Comparison of ENCODE assay signal across 13 cellular contexts in genomic region chr15:66233487-66234415, GRCh38. TPM values are rescaled to one million over a fixed set of nuclear protein-coding genes. Genes with fewer than 3 reads are reported as not detected.
A peak's percentile ranks its signal among the peaks of the same experiment; 100 is the strongest.
DNase-seq lines count a peak whose midpoint lies in the region; ATAC-seq, FAIRE-seq and TF ChIP-seq lines count a peak whose summit lies in the region.
"Had no signal": no experiment of that assay in that cellular context is flagged by ENCODE, and none has a peak within 500 bp of the region (broad histone marks: within the 10 kb centered on the region; RNA-seq: fewer than 3 reads in every experiment).

No MANE protein-coding gene starts in this region.

- H3K27me3 Mint-ChIP-seq in chondrocyte (ENCODE audit: low read depth): peaks cover 48% of the 10 kb centered on the region

- no peaks in the 10 kb centered on the region for H3K9me2 ChIP-seq in hepatocyte (replicated peaks; ENCODE audit: insufficient read depth)

- peak; percentile 23 for DNase-seq in HepG2 (ENCODE audit: low spot score)
- DNase-seq in right lobe of liver: no peak
- DNase-seq in M059J (ENCODE audit: low read depth): peak; percentile 24
- peak; percentile 41 for DNase-seq in chondrocyte (ENCODE audit: low spot score)
- peak; percentile 40 for DNase-seq in stimulated activated CD8-positive, alpha-beta memory T cell treated with anti-CD3 and anti-CD28 coated beads, Interleukin-4, amount 100 ng/mL, for 48 hours
- DNase-seq in hepatocyte (ENCODE audit: low spot score): no peak
- DNase-seq in occipital lobe (lab: John Stamatoyannopoulos, UW): no peak
- DNase-seq: stimulated activated CD4-positive, alpha-beta T cell treated with anti-CD3 and anti-CD28 coated beads, Interleukin-4, amount 100 ng/mL, for 1 hour; transverse colon had no signal

- H3K4me1 ChIP-seq in HepG2 (ENCODE audit: insufficient read depth, low read length) (no peaks in the 10 kb centered on the region), right lobe of liver (no peaks in the 10 kb centered on the region), hepatocyte (ENCODE audit: insufficient read depth) (no peaks in the 10 kb centered on the region)
- H3K4me1 ChIP-seq: transverse colon had no signal

- H3K36me3 ChIP-seq in HepG2 (replicated peaks in 1 of 2; ENCODE audit: control insufficient read depth in 1 of 2, insufficient read depth in 2 of 2, low read length in 2 of 2): no peaks in the 10 kb centered on the region
- H3K36me3 ChIP-seq in right lobe of liver: no peaks in the 10 kb centered on the region
- no peaks in the 10 kb centered on the region for H3K36me3 ChIP-seq in hepatocyte (replicated peaks; ENCODE audit: insufficient read depth, low read depth)
- H3K36me3 ChIP-seq: transverse colon had no signal

- TF ChIP-seq RAD21 in HepG2 (CRISPR knock-in tag; IDR thresholded peaks at IDR 0.05): no peak

- no peaks in the 10 kb centered on the region for H4K20me1 ChIP-seq in HepG2 (ENCODE audit: insufficient read depth, low read length)
- H4K20me1 ChIP-seq in hepatocyte (ENCODE audit: insufficient read depth, poor library complexity, severe bottlenecking): no peaks in the 10 kb centered on the region

- H3K4me1 Mint-ChIP-seq in chondrocyte (ENCODE audit: low read depth): no peaks in the 10 kb centered on the region
- H3K4me1 Mint-ChIP-seq: activated T-helper 17 cell treated with anti-CD3 and anti-CD28 coated beads, Interleukin-2, amount 50 U/mL, for 72 hours had no signal

- H3K27ac ChIP-seq in HepG2 (ENCODE audit: extremely low read length, insufficient read depth, low read length) (no peak overlapping the region), right lobe of liver (no peak overlapping the region), hepatocyte (no peak overlapping the region)
- H3K27ac ChIP-seq: transverse colon had no signal

- POLR2A ChIA-PET in HepG2 (lab: Yijun Ruan, JAX): no interaction called here

- ATAC-seq in HepG2 (peak; percentile 29; the same call in 2 of the 3 replicates), right lobe of liver (no peak), HG02885 (IDR thresholded peaks at IDR 0.05; ENCODE audit: poor library complexity, unreplicated experiment) (no peak)
- ATAC-seq: activated T-helper 17 cell treated with anti-CD3 and anti-CD28 coated beads, Interleukin-2, amount 50 U/mL, for 72 hours had no signal

- TF ChIP-seq EP300 in HepG2 (IDR thresholded peaks at IDR 0.05; ENCODE audit: low read depth in 2 of 2, low read length in 2 of 2) (no peak), HepG2 (CRISPR knock-in tag; IDR thresholded peaks at IDR 0.05; ENCODE audit: borderline replicate concordance) (no peak)

- H3K4me3 ChIP-seq in HepG2 (replicated peaks in 1 of 3; ENCODE audit: insufficient read depth in 1 of 3, low read depth in 2 of 3, low read length in 3 of 3) (no peak overlapping the region), right lobe of liver (no peak overlapping the region), hepatocyte (no peak overlapping the region)
- H3K4me3 ChIP-seq: transverse colon had no signal

- CTCF ChIA-PET in HepG2 (lab: Yijun Ruan, JAX; ENCODE audit: low intra/inter-chr PET ratio, low total read pairs): no interaction called here

- H3K9ac ChIP-seq in HepG2 (ENCODE audit: insufficient read depth, low read depth, low read length): no peak overlapping the region

- no peak overlapping the region for H2AFZ ChIP-seq in HepG2 (ENCODE audit: low read length)
- H2AFZ ChIP-seq in hepatocyte: no peak overlapping the region

- H3K9me3 Mint-ChIP-seq in chondrocyte (ENCODE audit: low read depth): peaks cover 3% of the 10 kb centered on the region
- H3K9me3 Mint-ChIP-seq: activated T-helper 17 cell treated with anti-CD3 and anti-CD28 coated beads, Interleukin-2, amount 50 U/mL, for 72 hours; nephron had no signal

- peaks cover 3 to 60% of the 10 kb centered on the region in 2 experiments; a peak in 4 of 5 replicates for H3K27me3 ChIP-seq in HepG2 (ENCODE audit: control insufficient read depth in 1 of 2, insufficient read depth in 2 of 2, low read length in 2 of 2)
- no peaks in the 10 kb centered on the region for H3K27me3 ChIP-seq in right lobe of liver
- H3K27me3 ChIP-seq in hepatocyte: peaks cover 8% of the 10 kb centered on the region

- TF ChIP-seq CTCF in HepG2 (CRISPR knock-in tag; IDR thresholded peaks at IDR 0.05) (0 out of 2 replicates have a peak, but pooled peaks have one; percentile 8), right lobe of liver (IDR thresholded peaks at IDR 0.05) (no peak), chondrocyte (IDR thresholded peaks at IDR 0.05) (peak; percentile 42), hepatocyte (IDR thresholded peaks at IDR 0.05; ENCODE audit: poor library complexity) (no peak)

- H3K79me2 ChIP-seq in HepG2 (ENCODE audit: insufficient read depth, low read length): no peaks in the 10 kb centered on the region
- no peaks in the 10 kb centered on the region for H3K79me2 ChIP-seq in hepatocyte

- no peak overlapping the region for H3K27ac Mint-ChIP-seq in chondrocyte (ENCODE audit: unreplicated experiment)
- H3K27ac Mint-ChIP-seq: activated T-helper 17 cell treated with anti-CD3 and anti-CD28 coated beads, Interleukin-2, amount 50 U/mL, for 72 hours; nephron had no signal

- in situ Hi-C loops in HepG2 (cut with HindIII; ENCODE audit: extremely low pct_ligation_motif_present, low pct_unique_long_range_greater_than_20kb): no loop called here

- intact Hi-C loops in HepG2 (cut with micrococcal nuclease; ENCODE audit: unreplicated experiment): no loop called here
- intact Hi-C loops in right lobe of liver (cut with DNase I): no loop called here

- H3K4me2 ChIP-seq in HepG2 (ENCODE audit: low read depth, low read length) (no peak overlapping the region), hepatocyte (no peak overlapping the region)

- no peak for FAIRE-seq in HepG2 (lab: Jason Lieb, UNC)

- no peaks in the 10 kb centered on the region for H3K36me3 Mint-ChIP-seq in chondrocyte (ENCODE audit: low read depth)

- TF ChIP-seq POLR2A in HepG2 (IDR thresholded peaks at IDR 0.05; ENCODE audit: insufficient read depth in 1 of 2, low read depth in 2 of 2, low read length in 2 of 2) (no peak), right lobe of liver (IDR thresholded peaks at IDR 0.05) (no peak)

- BruUV-seq in HepG2 (replicated peaks; lab: Mats Ljungman, UMichigan): no TSS peak

- H3K4me3 Mint-ChIP-seq in chondrocyte (ENCODE audit: unreplicated experiment): no peak overlapping the region
- H3K4me3 Mint-ChIP-seq: activated T-helper 17 cell treated with anti-CD3 and anti-CD28 coated beads, Interleukin-2, amount 50 U/mL, for 72 hours; nephron had no signal

- H3K9me3 ChIP-seq in HepG2 (ENCODE audit: low read length) (no peaks in the 10 kb centered on the region), right lobe of liver (no peaks in the 10 kb centered on the region), hepatocyte (ENCODE audit: low read depth) (no peaks in the 10 kb centered on the region)
- H3K9me3 ChIP-seq: transverse colon had no signal

- 70% methylated on average over 12 of the region's 14 CpGs for WGBS in HepG2 (ENCODE audit: low lambda C conversion rate)
- WGBS in right lobe of liver (ENCODE audit: insufficient coverage, low coverage, low lambda C conversion rate, missing lambda C conversion rate): 64% methylated on average over 12 of the region's 14 CpGs
- WGBS in hepatocyte (ENCODE audit: low lambda C conversion rate, missing lambda C conversion rate): 78% methylated on average over 14 of the region's 14 CpGs

RNA-seq across cellular contexts. Expression of gene MEGF11, which starts 19.8 kb away (rescaled TPM):
- total RNA-seq in HepG2 (2016; rRNA removed; fragmentation: Illumina TruSeq; extraction: Trizol) (not detected in 2 replicates), right lobe of liver (not detected), chondrocyte (not detected in 3 replicates), hepatocyte (0.07 and 0.12 TPM in 2 replicates), occipital lobe (0.78 TPM)
- not detected in 2 replicates for total RNA-seq in HepG2 (2016; cell fraction: cytosol; rRNA removed; fragmentation: Illumina TruSeq; extraction: Trizol; ENCODE audit: low read depth)
- not detected in 2 replicates for total RNA-seq in HepG2 (2016; cell fraction: insoluble cytoplasmic fraction; rRNA removed; fragmentation: Illumina TruSeq; extraction: Trizol)
- total RNA-seq in HepG2 (2016; cell fraction: membrane; rRNA removed; fragmentation: Illumina TruSeq; extraction: Trizol): not detected in 2 replicates
- total RNA-seq in HepG2 (2016; cell fraction: nucleus; rRNA removed; fragmentation: Illumina TruSeq; extraction: Trizol): not detected in 2 replicates
- polyA plus RNA-seq in HepG2 (2011; rRNA removed) (not detected in 2 replicates), hepatocyte (0.25 TPM in 1 of 2 replicates, not detected in the other)
- polyA plus RNA-seq in HepG2 (2011; cell fraction: cytosol; rRNA removed): not detected in 2 replicates
- 0.50 TPM in 1 of 2 replicates, not detected in the other for polyA plus RNA-seq in HepG2 (2011; cell fraction: nucleus; rRNA removed)
- polyA plus RNA-seq in HepG2 (2012): 0.31 and 0.35 TPM in 2 replicates
- polyA plus RNA-seq in HepG2 (2016; cell fraction: cytosol; fragmentation: Illumina TruSeq; extraction: Trizol; ENCODE audit: low read depth): not detected in 2 replicates
- not detected in 2 replicates for polyA plus RNA-seq in HepG2 (2016; cell fraction: insoluble cytoplasmic fraction; fragmentation: Illumina TruSeq; extraction: Trizol; ENCODE audit: low read depth)
- polyA plus RNA-seq in HepG2 (2016; cell fraction: membrane; fragmentation: Illumina TruSeq; extraction: Trizol; ENCODE audit: low read depth): not detected in 2 replicates
- not detected in 2 replicates for polyA plus RNA-seq in HepG2 (2016; cell fraction: nucleus; fragmentation: Illumina TruSeq; extraction: Trizol; ENCODE audit: insufficient read depth, low read depth)
- polyA minus RNA-seq in HepG2 (2011; rRNA and poly(A)+ RNA removed; ENCODE audit: low replicate concordance): not detected in 2 replicates
- polyA minus RNA-seq in HepG2 (2011; cell fraction: cytosol; rRNA and poly(A)+ RNA removed): not detected in 2 replicates
- 0.37 and 1.0 TPM in 2 replicates for polyA minus RNA-seq in HepG2 (2011; cell fraction: nucleus; rRNA and poly(A)+ RNA removed)
- 0.02 TPM in 1 of 2 replicates, not detected in the other for total RNA-seq in M059J (2014; rRNA removed; shearing (Covaris generic))
- total RNA-seq: activated T-helper 17 cell treated with anti-CD3 and anti-CD28 coated beads, Interleukin-2, amount 50 U/mL, for 72 hours; dermis microvascular lymphatic vessel endothelial cell had no signal

RNA-seq across cellular contexts. Expression of gene DIS3L, which starts 59.6 kb away (rescaled TPM):
- 50.5 and 65.4 TPM in 2 replicates for total RNA-seq in HepG2 (2016; rRNA removed; fragmentation: Illumina TruSeq; extraction: Trizol)
- total RNA-seq in HepG2 (2016; cell fraction: cytosol; rRNA removed; fragmentation: Illumina TruSeq; extraction: Trizol; ENCODE audit: low read depth): 19.3 and 20.2 TPM in 2 replicates
- 45.6 and 62.8 TPM in 2 replicates for total RNA-seq in HepG2 (2016; cell fraction: insoluble cytoplasmic fraction; rRNA removed; fragmentation: Illumina TruSeq; extraction: Trizol)
- total RNA-seq in HepG2 (2016; cell fraction: membrane; rRNA removed; fragmentation: Illumina TruSeq; extraction: Trizol): 39.5 and 41.7 TPM in 2 replicates
- total RNA-seq in HepG2 (2016; cell fraction: nucleus; rRNA removed; fragmentation: Illumina TruSeq; extraction: Trizol): 43.0 and 51.0 TPM in 2 replicates
- 14.9 and 21.0 TPM in 2 replicates for polyA plus RNA-seq in HepG2 (2011; rRNA removed)
- polyA plus RNA-seq in HepG2 (2011; cell fraction: cytosol; rRNA removed): 9.7 and 13.6 TPM in 2 replicates
- 9.5 and 9.6 TPM in 2 replicates for polyA plus RNA-seq in HepG2 (2011; cell fraction: nucleus; rRNA removed)
- polyA plus RNA-seq in HepG2 (2012): 19.6 and 25.0 TPM in 2 replicates
- polyA plus RNA-seq in HepG2 (2016; cell fraction: cytosol; fragmentation: Illumina TruSeq; extraction: Trizol; ENCODE audit: low read depth): 8.4 and 9.3 TPM in 2 replicates
- 44.0 and 47.2 TPM in 2 replicates for polyA plus RNA-seq in HepG2 (2016; cell fraction: insoluble cytoplasmic fraction; fragmentation: Illumina TruSeq; extraction: Trizol; ENCODE audit: low read depth)
- 18.8 and 20.8 TPM in 2 replicates for polyA plus RNA-seq in HepG2 (2016; cell fraction: membrane; fragmentation: Illumina TruSeq; extraction: Trizol; ENCODE audit: low read depth)
- 66.1 and 70.2 TPM in 2 replicates for polyA plus RNA-seq in HepG2 (2016; cell fraction: nucleus; fragmentation: Illumina TruSeq; extraction: Trizol; ENCODE audit: insufficient read depth, low read depth)
- 17.2 and 39.1 TPM in 2 replicates for polyA minus RNA-seq in HepG2 (2011; rRNA and poly(A)+ RNA removed; ENCODE audit: low replicate concordance)
- 16.4 and 19.1 TPM in 2 replicates for polyA minus RNA-seq in HepG2 (2011; cell fraction: cytosol; rRNA and poly(A)+ RNA removed)
- 32.4 and 52.6 TPM in 2 replicates for polyA minus RNA-seq in HepG2 (2011; cell fraction: nucleus; rRNA and poly(A)+ RNA removed)
- total RNA-seq in right lobe of liver: 10 to 100 TPM; 16.1 to 32.3 (median 19.6) TPM
- total RNA-seq in M059J (2014; rRNA removed; shearing (Covaris generic)): 9.9 and 11.4 TPM in 2 replicates
- 18.6 to 26.1 TPM (median 18.9 TPM) in 3 replicates for total RNA-seq in chondrocyte
- 29.5 and 34.4 TPM in 2 replicates for total RNA-seq in hepatocyte
- polyA plus RNA-seq in hepatocyte: 18.6 and 20.3 TPM in 2 replicates
- 32.1 TPM for total RNA-seq in occipital lobe

Comparison
In these comparisons a context has a peak if more than half of its experiments do, and no peak if none do; other contexts are left out.
1. DNase-seq: peak in HepG2 (single experiment), M059J (single experiment), chondrocyte (single experiment) and stimulated activated CD8-positive, alpha-beta memory T cell treated with anti-CD3 and anti-CD28 coated beads, Interleukin-4, amount 100 ng/mL, for 48 hours (single experiment); none in right lobe of liver (0 of 3), hepatocyte (single experiment) and occipital lobe (single experiment).
2. CTCF ChIP-seq: peak in HepG2 (single experiment) and chondrocyte (single experiment); none in right lobe of liver (0 of 4) and hepatocyte (single experiment).